ENCODE assay signal across 22 cellular contexts in the genomic region with DNA sequence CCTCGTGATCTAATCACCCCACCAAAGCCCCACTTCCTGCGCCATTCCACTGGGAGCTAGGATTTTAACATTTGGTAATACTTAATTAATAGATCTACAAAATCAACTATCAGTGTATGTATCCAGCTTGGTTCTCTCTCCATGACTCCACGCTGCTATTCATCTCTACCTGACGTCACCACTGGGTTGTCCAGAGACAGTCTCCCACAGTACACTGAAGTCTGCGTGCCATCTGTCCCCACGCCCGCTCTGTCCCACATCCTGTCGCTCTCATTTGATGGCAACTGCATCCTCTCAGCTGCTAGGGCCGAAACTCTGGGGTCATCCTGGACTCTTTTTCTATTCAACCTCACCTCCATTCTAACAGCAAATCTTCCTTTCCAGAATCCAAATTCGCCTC. TPM values are rescaled to one million over a fixed set of nuclear protein-coding genes. Genes with fewer than 3 reads are reported as not detected.
DNase-seq lines count a peak whose midpoint lies in the region; ATAC-seq, FAIRE-seq and TF ChIP-seq lines count a peak whose summit lies in the region.
"Had no signal": no experiment of that assay in that cellular context is flagged by ENCODE, and none has a peak within 500 bp of the region (broad histone marks: within the 10 kb centered on the region; RNA-seq: fewer than 3 reads in every experiment).

No MANE protein-coding gene starts in this region.

- WGBS in HepG2 (ENCODE audit: low lambda C conversion rate): 44% methylated on average over 9 of the region's 10 CpGs
- 95% methylated on average over 10 of the region's 10 CpGs for WGBS in right lobe of liver (ENCODE audit: insufficient coverage, low coverage, low lambda C conversion rate, missing lambda C conversion rate)
- 78 to 89% (median 83%) methylated on average over 9 to 10 of the region's 10 CpGs for WGBS in spleen, 5 donors

- in situ Hi-C loops in HepG2 (cut with HindIII; ENCODE audit: extremely low pct_ligation_motif_present, low pct_unique_long_range_greater_than_20kb): no loop called here

- H3K9me3 Mint-ChIP-seq in neural crest cell: peaks cover 9% of the 10 kb centered on the region
- H3K9me3 Mint-ChIP-seq: CD8-positive, alpha-beta T cell had no signal

- no peak overlapping the region for H3K9ac ChIP-seq in HepG2 (ENCODE audit: insufficient read depth, low read depth, low read length)
- H3K9ac ChIP-seq: BLaER1 had no signal

- TF ChIP-seq RAD21 in HepG2 (CRISPR knock-in tag; IDR thresholded peaks at IDR 0.05): no peak

- no peaks in the 10 kb centered on the region for H3K79me2 ChIP-seq in HepG2 (ENCODE audit: insufficient read depth, low read length)

- H3K4me2 ChIP-seq in HepG2 (ENCODE audit: low read depth, low read length): no peak overlapping the region
- H3K4me2 ChIP-seq: BLaER1 had no signal

- no peaks in the 10 kb centered on the region for H3K4me1 ChIP-seq in HepG2 (ENCODE audit: insufficient read depth, low read length)
- H3K4me1 ChIP-seq in right lobe of liver: no peaks in the 10 kb centered on the region
- peaks cover 0 to 13% (median 2%) of the 10 kb centered on the region in 6 donors for H3K4me1 ChIP-seq in spleen
- H3K4me1 ChIP-seq: Caco-2 had no signal

- no peaks in the 10 kb centered on the region for H3K9me3 ChIP-seq in HepG2 (ENCODE audit: low read length)
- no peaks in the 10 kb centered on the region for H3K9me3 ChIP-seq in right lobe of liver
- H3K9me3 ChIP-seq in spleen: peaks cover 0 to 9% (median 3%) of the 10 kb centered on the region in 8 donors
- H3K9me3 ChIP-seq: Caco-2 had no signal

- CTCF ChIA-PET in HepG2 (lab: Yijun Ruan, JAX; ENCODE audit: low intra/inter-chr PET ratio, low total read pairs): no interaction called here

- TF ChIP-seq POLR2A in HepG2 (IDR thresholded peaks at IDR 0.05; ENCODE audit: insufficient read depth in 1 of 2, low read depth in 2 of 2, low read length in 2 of 2): no peak
- no peak for TF ChIP-seq POLR2A in right lobe of liver (IDR thresholded peaks at IDR 0.05)
- TF ChIP-seq POLR2A in spleen (IDR thresholded peaks at IDR 0.05): no peak

- no peak for TF ChIP-seq CTCF in HepG2 (CRISPR knock-in tag; IDR thresholded peaks at IDR 0.05)
- TF ChIP-seq CTCF in right lobe of liver (IDR thresholded peaks at IDR 0.05): no peak
- TF ChIP-seq CTCF in neural crest cell (conservative IDR thresholded peaks at IDR 0.05): no peak
- TF ChIP-seq CTCF in spleen (IDR thresholded peaks at IDR 0.05 in 8 of 11, conservative IDR thresholded peaks at IDR 0.05 in 3 of 11): no peak

- FAIRE-seq in HepG2 (lab: Jason Lieb, UNC): no peak
- FAIRE-seq: A204.1, G401.6, GM12892 had no signal

- ATAC-seq in HepG2: no peak
- ATAC-seq in right lobe of liver: no peak
- ATAC-seq in HG03354 (IDR thresholded peaks at IDR 0.05; ENCODE audit: poor library complexity, severe bottlenecking, unreplicated experiment): no peak
- ATAC-seq: CD8-positive, alpha-beta T cell; HCT116 had no signal

- no peaks in the 10 kb centered on the region for H3K36me3 ChIP-seq in HepG2 (replicated peaks in 1 of 2; ENCODE audit: control insufficient read depth in 1 of 2, insufficient read depth in 2 of 2, low read length in 2 of 2)
- no peaks in the 10 kb centered on the region for H3K36me3 ChIP-seq in right lobe of liver
- H3K36me3 ChIP-seq in spleen: peaks cover 0 to 31% (median 3%) of the 10 kb centered on the region in 6 donors

- POLR2A ChIA-PET in HepG2 (lab: Yijun Ruan, JAX): no interaction called here

- H3K27me3 Mint-ChIP-seq in neural crest cell (ENCODE audit: low read depth): peaks cover 5% of the 10 kb centered on the region
- H3K27me3 Mint-ChIP-seq: B cell; CD4-positive, CD25-positive, alpha-beta regulatory T cell had no signal

- H3K4me3 ChIP-seq in HepG2 (replicated peaks in 1 of 3; ENCODE audit: insufficient read depth in 1 of 3, low read depth in 2 of 3, low read length in 3 of 3): no peak overlapping the region
- no peak overlapping the region for H3K4me3 ChIP-seq in right lobe of liver
- H3K4me3 ChIP-seq in spleen: no peak overlapping the region
- H3K4me3 ChIP-seq: BLaER1 had no signal

- DNase-seq in HepG2 (ENCODE audit: low spot score): no peak
- no peak for DNase-seq in right lobe of liver
- no peak for DNase-seq in neural crest cell (ENCODE audit: low read depth, low spot score)
- peak; percentile 48 for DNase-seq in spleen
- no peak for DNase-seq in stimulated activated CD4-positive, alpha-beta T cell treated with anti-CD3 and anti-CD28 coated beads, Interleukin-1b, Interleukin-23, amount 100 ng/mL, for 48 hours
- no peak for DNase-seq in NCI-H2029 treated with DMSO at 0.1 percent for 48 hours (lab: John Stamatoyannopoulos, UW)
- no peak for DNase-seq in dedifferentiated amniotic fluid mesenchymal stem cell (ENCODE audit: extremely low spot score)
- DNase-seq: Caco-2; CD4-positive, CD25-positive, alpha-beta regulatory T cell; CD8-positive, alpha-beta T cell; DMS153; DND-41; H9 had no signal

- BruUV-seq in HepG2 (replicated peaks; lab: Mats Ljungman, UMichigan): no TSS peak

- H3K27me3 ChIP-seq in HepG2 (ENCODE audit: control insufficient read depth in 1 of 2, insufficient read depth in 2 of 2, low read length in 2 of 2) (peaks cover 1 to 4% of the 10 kb centered on the region in 2 experiments; a peak in 2 of 5 replicates), right lobe of liver (no peaks in the 10 kb centered on the region), spleen (replicated peaks in 1 of 7) (no peaks in the 10 kb centered on the region)
- H3K27me3 ChIP-seq: BLaER1 had no signal

- no peaks in the 10 kb centered on the region for H4K20me1 ChIP-seq in HepG2 (ENCODE audit: insufficient read depth, low read length)

- no peak overlapping the region for H3K27ac ChIP-seq in HepG2 (ENCODE audit: extremely low read length, insufficient read depth, low read length)
- no peak overlapping the region for H3K27ac ChIP-seq in right lobe of liver
- H3K27ac ChIP-seq in spleen: no peak overlapping the region
- H3K27ac ChIP-seq: 22Rv1, BLaER1, C4-2B had no signal

- TF ChIP-seq EP300 in HepG2 (IDR thresholded peaks at IDR 0.05; ENCODE audit: low read depth in 2 of 2, low read length in 2 of 2) (no peak), HepG2 (CRISPR knock-in tag; IDR thresholded peaks at IDR 0.05; ENCODE audit: borderline replicate concordance) (no peak)

- H3K4me3 Mint-ChIP-seq in neural crest cell: no peak overlapping the region
- H3K4me3 Mint-ChIP-seq: B cell; CD4-positive, CD25-positive, alpha-beta regulatory T cell; CD8-positive, alpha-beta T cell; H9 had no signal

- intact Hi-C loops in HepG2 (cut with micrococcal nuclease; ENCODE audit: unreplicated experiment) (no loop called here), right lobe of liver (cut with DNase I) (no loop called here), spleen (cut with DNase I; ENCODE audit: low total_unique reads) (no loop called here)

- no peak overlapping the region for H2AFZ ChIP-seq in HepG2 (ENCODE audit: low read length)

- H3K27ac Mint-ChIP-seq in neural crest cell (ENCODE audit: unreplicated experiment): peak overlapping the region; percentile 58
- H3K27ac Mint-ChIP-seq: B cell; CD8-positive, alpha-beta T cell had no signal

- H3K36me3 Mint-ChIP-seq in neural crest cell (ENCODE audit: low read depth): no peaks in the 10 kb centered on the region
- H3K36me3 Mint-ChIP-seq: CD8-positive, alpha-beta T cell had no signal

- H3K4me1 Mint-ChIP-seq in neural crest cell: no peaks in the 10 kb centered on the region

TF ChIP-seq in HepG2, 621 proteins besides CTCF, POLR2A, EP300 and RAD21:
- TF ChIP-seq CREB1 (IDR thresholded peaks at IDR 0.05) (peak; percentile 77), CREB1 (CRISPR knock-in tag; IDR thresholded peaks at IDR 0.05) (no peak), TRIM24 (CRISPR knock-in tag; IDR thresholded peaks at IDR 0.05) (no peak), ZNF678 (CRISPR knock-in tag; IDR thresholded peaks at IDR 0.05) (no peak), ATF7 (IDR thresholded peaks at IDR 0.05) (peak; percentile 19; the same call in 1 of the 2 replicates), ATF7 (CRISPR knock-in tag; IDR thresholded peaks at IDR 0.05) (no peak)
TF ChIP-seq in HepG2: peak in this region for 2.

RNA-seq across cellular contexts. Expression of gene ANKRD33B, which starts 53.2 kb away (rescaled TPM):
- total RNA-seq in HepG2 (2016; rRNA removed; fragmentation: Illumina TruSeq; extraction: Trizol): 0.02 TPM in 1 of 2 replicates, not detected in the other
- total RNA-seq in HepG2 (2016; cell fraction: cytosol; rRNA removed; fragmentation: Illumina TruSeq; extraction: Trizol; ENCODE audit: low read depth): not detected in 2 replicates
- 0.02 and 0.03 TPM in 2 replicates for total RNA-seq in HepG2 (2016; cell fraction: insoluble cytoplasmic fraction; rRNA removed; fragmentation: Illumina TruSeq; extraction: Trizol)
- 0.03 TPM in 1 of 2 replicates, not detected in the other for total RNA-seq in HepG2 (2016; cell fraction: membrane; rRNA removed; fragmentation: Illumina TruSeq; extraction: Trizol)
- total RNA-seq in HepG2 (2016; cell fraction: nucleus; rRNA removed; fragmentation: Illumina TruSeq; extraction: Trizol): 0.09 TPM in 1 of 2 replicates, not detected in the other
- polyA plus RNA-seq in HepG2 (2011; rRNA removed): not detected in 2 replicates
- not detected in 2 replicates for polyA plus RNA-seq in HepG2 (2011; cell fraction: cytosol; rRNA removed)
- polyA plus RNA-seq in HepG2 (2011; cell fraction: nucleus; rRNA removed): 0.02 and 0.03 TPM in 2 replicates
- polyA plus RNA-seq in HepG2 (2012): not detected in 2 replicates
- not detected in 2 replicates for polyA plus RNA-seq in HepG2 (2016; cell fraction: cytosol; fragmentation: Illumina TruSeq; extraction: Trizol; ENCODE audit: low read depth)
- not detected in 2 replicates for polyA plus RNA-seq in HepG2 (2016; cell fraction: insoluble cytoplasmic fraction; fragmentation: Illumina TruSeq; extraction: Trizol; ENCODE audit: low read depth)
- polyA plus RNA-seq in HepG2 (2016; cell fraction: membrane; fragmentation: Illumina TruSeq; extraction: Trizol; ENCODE audit: low read depth): not detected in 2 replicates
- 0.11 TPM in 1 of 2 replicates, not detected in the other for polyA plus RNA-seq in HepG2 (2016; cell fraction: nucleus; fragmentation: Illumina TruSeq; extraction: Trizol; ENCODE audit: insufficient read depth, low read depth)
- 0.02 and 9.0 TPM in 2 replicates for polyA minus RNA-seq in HepG2 (2011; rRNA and poly(A)+ RNA removed; ENCODE audit: low replicate concordance)
- polyA minus RNA-seq in HepG2 (2011; cell fraction: cytosol; rRNA and poly(A)+ RNA removed): 0.09 TPM in 1 of 2 replicates, not detected in the other
- polyA minus RNA-seq in HepG2 (2011; cell fraction: nucleus; rRNA and poly(A)+ RNA removed): not detected in 2 replicates
- total RNA-seq in right lobe of liver: 1 to 10 TPM in 1 of 6 experiments, under 1 TPM in 5; 0.16 to 1.3 (median 0.29) TPM
- 0.80 and 0.84 TPM in 2 replicates for total RNA-seq in neural crest cell
- total RNA-seq in spleen: 10 to 100 TPM; 20.7 to 37.8 (median 26.7) TPM
- polyA plus RNA-seq in spleen: 1 to 10 TPM; 2.0 to 5.3 (median 2.4) TPM

Comparison
In these comparisons a context has a peak if more than half of its experiments do, and no peak if none do; other contexts are left out.
1. RNA of gene ANKRD33B, which starts 53.2 kb away (total RNA-seq): 20.7 to 37.8 TPM in spleen; 0.80 to 0.84 TPM in neural crest cell, 0.16 to 1.3 TPM in right lobe of liver and 0.02 to 0.09 TPM in HepG2; every median in the first group is over 4 times any median in the second.